In genomic region chr18:59140287-59140885, GRCh38 we compare ENCODE assay signal across 1 cellular context.
TF ChIP-seq lines count a peak whose summit lies in the region.

No MANE protein-coding gene starts in this region.

TF ChIP-seq in GM12878, 131 proteins besides CTCF, POLR2A, EP300 and RAD21 (continued from another document):
- TF ChIP-seq, protein P1, sequence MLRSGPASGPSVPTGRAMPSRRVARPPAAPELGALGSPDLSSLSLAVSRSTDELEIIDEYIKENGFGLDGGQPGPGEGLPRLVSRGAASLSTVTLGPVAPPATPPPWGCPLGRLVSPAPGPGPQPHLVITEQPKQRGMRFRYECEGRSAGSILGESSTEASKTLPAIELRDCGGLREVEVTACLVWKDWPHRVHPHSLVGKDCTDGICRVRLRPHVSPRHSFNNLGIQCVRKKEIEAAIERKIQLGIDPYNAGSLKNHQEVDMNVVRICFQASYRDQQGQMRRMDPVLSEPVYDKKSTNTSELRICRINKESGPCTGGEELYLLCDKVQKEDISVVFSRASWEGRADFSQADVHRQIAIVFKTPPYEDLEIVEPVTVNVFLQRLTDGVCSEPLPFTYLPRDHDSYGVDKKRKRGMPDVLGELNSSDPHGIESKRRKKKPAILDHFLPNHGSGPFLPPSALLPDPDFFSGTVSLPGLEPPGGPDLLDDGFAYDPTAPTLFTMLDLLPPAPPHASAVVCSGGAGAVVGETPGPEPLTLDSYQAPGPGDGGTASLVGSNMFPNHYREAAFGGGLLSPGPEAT (IDR thresholded peaks at IDR 0.05; ENCODE audit: low read depth), result 0 out of 2 replicates have a peak, but pooled peaks have one; percentile 4
- TF ChIP-seq EED (IDR thresholded peaks at IDR 0.05; ENCODE audit: low read depth), result 0 out of 2 replicates have a peak, but pooled peaks have one; percentile 8
- TF ChIP-seq, protein P2, sequence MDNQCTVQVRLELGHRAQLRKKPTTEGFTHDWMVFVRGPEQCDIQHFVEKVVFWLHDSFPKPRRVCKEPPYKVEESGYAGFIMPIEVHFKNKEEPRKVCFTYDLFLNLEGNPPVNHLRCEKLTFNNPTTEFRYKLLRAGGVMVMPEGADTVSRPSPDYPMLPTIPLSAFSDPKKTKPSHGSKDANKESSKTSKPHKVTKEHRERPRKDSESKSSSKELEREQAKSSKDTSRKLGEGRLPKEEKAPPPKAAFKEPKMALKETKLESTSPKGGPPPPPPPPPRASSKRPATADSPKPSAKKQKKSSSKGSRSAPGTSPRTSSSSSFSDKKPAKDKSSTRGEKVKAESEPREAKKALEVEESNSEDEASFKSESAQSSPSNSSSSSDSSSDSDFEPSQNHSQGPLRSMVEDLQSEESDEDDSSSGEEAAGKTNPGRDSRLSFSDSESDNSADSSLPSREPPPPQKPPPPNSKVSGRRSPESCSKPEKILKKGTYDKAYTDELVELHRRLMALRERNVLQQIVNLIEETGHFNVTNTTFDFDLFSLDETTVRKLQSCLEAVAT (IDR thresholded peaks at IDR 0.05), result 0 out of 2 replicates have a peak, but pooled peaks have one; percentile 32
- TF ChIP-seq IKZF2 (IDR thresholded peaks at IDR 0.05), result peak; percentile 43 to 66; a peak in 2 of 4 replicates
- 0 out of 2 replicates have a peak, but pooled peaks have one; percentile 9 for TF ChIP-seq MXI1 (IDR thresholded peaks at IDR 0.05; ENCODE audit: low read depth, low read length)
- no peak for TF ChIP-seq PML (IDR thresholded peaks at IDR 0.05; ENCODE audit: low read length)
